Comparison of ENCODE assay signal across 22 cellular contexts in the genomic region with DNA sequence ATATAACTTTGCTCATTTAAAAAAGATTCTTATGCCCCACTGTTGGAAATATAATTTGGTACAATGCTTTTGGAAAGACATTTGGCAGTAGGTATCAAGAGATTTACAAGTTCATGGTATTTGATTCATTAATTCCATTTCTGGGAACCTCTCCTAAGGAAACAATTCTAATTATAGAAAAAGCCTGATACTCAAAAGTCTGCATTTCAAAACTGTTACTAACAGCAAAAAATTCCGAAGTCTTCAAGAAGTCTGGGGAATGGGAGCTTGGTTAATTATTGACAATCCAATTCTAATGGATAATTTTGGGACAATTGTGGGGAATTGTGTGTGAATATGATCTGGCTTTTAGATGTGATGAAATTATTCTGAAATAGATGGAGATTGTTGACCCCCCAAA. TPM values are rescaled to one million over a fixed set of nuclear protein-coding genes. Genes with fewer than 3 reads are reported as not detected.
DNase-seq lines count a peak whose midpoint lies in the region; ATAC-seq and TF ChIP-seq lines count a peak whose summit lies in the region.
"Had no signal": no experiment of that assay in that cellular context is flagged by ENCODE, and none has a peak within 500 bp of the region (broad histone marks: within the 10 kb centered on the region; RNA-seq: fewer than 3 reads in every experiment).

No MANE protein-coding gene starts in this region.

- peak overlapping the region; percentile 20 for H3K27ac ChIP-seq in left ventricle myocardium inferior (replicated peaks)
- H3K27ac ChIP-seq in uterus = peak overlapping the region; percentile 11 to 18
- H3K27ac ChIP-seq in substantia nigra (ENCODE audit: low read depth, low read length, poor library complexity, severe bottlenecking) = no peak overlapping the region
- H3K27ac ChIP-seq: 22Rv1, lower lobe of right lung, RWPE1, upper lobe of right lung had no signal

- no peak overlapping the region for H3K4me3 ChIP-seq in left ventricle myocardium inferior
- no peak overlapping the region for H3K4me3 ChIP-seq in cardiac fibroblast (replicated peaks in 1 of 2; ENCODE audit: low read depth in 2 of 2, low read length in 2 of 2)
- no peak overlapping the region for H3K4me3 ChIP-seq in uterus
- H3K4me3 ChIP-seq: lower lobe of right lung, upper lobe of right lung had no signal

- intact Hi-C loops in left ventricle myocardium inferior (cut with micrococcal nuclease) (no loop called here), left ventricle myocardium superior (cut with micrococcal nuclease) (no loop called here), uterus (cut with DNase I; ENCODE audit: low total_unique reads) (no loop called here)

- no peaks in the 10 kb centered on the region for H3K9me3 ChIP-seq in left ventricle myocardium inferior (replicated peaks)
- H3K9me3 ChIP-seq in uterus = no peaks in the 10 kb centered on the region
- H3K9me3 ChIP-seq: lower lobe of right lung, upper lobe of right lung had no signal

- H3K27me3 ChIP-seq in left ventricle myocardium inferior (ENCODE audit: low read depth) (no peaks in the 10 kb centered on the region), uterus (no peaks in the 10 kb centered on the region)
- H3K27me3 ChIP-seq: upper lobe of right lung had no signal

- no peak for TF ChIP-seq CTCF in left ventricle myocardium inferior (IDR thresholded peaks at IDR 0.05; ENCODE audit: borderline replicate concordance)
- TF ChIP-seq CTCF in cardiac fibroblast (IDR thresholded peaks at IDR 0.05; ENCODE audit: low read depth, low read length) = no peak
- no peak for TF ChIP-seq CTCF in uterus (IDR thresholded peaks at IDR 0.05)

- DNase-seq in left ventricle myocardium inferior (no peak), left ventricle myocardium superior (no peak), cardiac fibroblast (ENCODE audit: low read depth in 2 of 2) (peak; percentile 6 to 43), kidney glomerular epithelial cell (lab: John Stamatoyannopoulos, UW) (peak; percentile 84), uterus (no peak), substantia nigra (lab: John Stamatoyannopoulos, UW) (no peak), T-helper 1 cell (no peak)
- DNase-seq: activated CD4-positive, alpha-beta T cell treated with anti-CD3 and anti-CD28 coated beads, Interleukin-2, amount 10 ng/mL, durations not matched to agents 24 days and 14 days; activated naive CD4-positive, alpha-beta T cell treated with anti-CD3 and anti-CD28 coated beads, Interleukin-2, amount 10 ng/mL, durations not matched to agents 7 days and 5 days; effector CD4-positive, alpha-beta T cell; GDM1; GOT3; islet precursor cell; lower lobe of right lung; NCI-H1092; NCI-H187 treated with DMSO at 0.1 percent for 48 hours; stimulated activated CD8-positive, alpha-beta memory T cell treated with anti-CD3 and anti-CD28 coated beads, Interleukin-4, amount 100 ng/mL, for 48 hours; upper lobe of right lung had no signal

- TF ChIP-seq POLR2A in uterus (IDR thresholded peaks at IDR 0.05) = no peak

- peaks cover 65% of the 10 kb centered on the region for H3K4me1 ChIP-seq in left ventricle myocardium inferior
- peaks cover 0 to 7% of the 10 kb centered on the region in 2 donors for H3K4me1 ChIP-seq in uterus
- H3K4me1 ChIP-seq: lower lobe of right lung, upper lobe of right lung had no signal

- no peak for ATAC-seq in left ventricle myocardium superior
- ATAC-seq in HG03432 (IDR thresholded peaks at IDR 0.05; ENCODE audit: unreplicated experiment) = no peak
- ATAC-seq: lower lobe of right lung, sciatic nerve, upper lobe of right lung had no signal

- no peaks in the 10 kb centered on the region for H3K36me3 ChIP-seq in left ventricle myocardium inferior
- no peaks in the 10 kb centered on the region for H3K36me3 ChIP-seq in uterus
- H3K36me3 ChIP-seq: lower lobe of right lung, upper lobe of right lung had no signal

RNA-seq across cellular contexts. Expression of a gene that starts 59.6 kb away (rescaled TPM):
- total RNA-seq in left ventricle myocardium inferior (39.6 TPM), left ventricle myocardium superior (30.7 TPM), uterus (10 to 100 TPM; 54.8 to 96.2 (median 87.2) TPM)

Comparison
In these comparisons a context has a peak if more than half of its experiments do, and no peak if none do; other contexts are left out.
1. DNase-seq: peak in cardiac fibroblast (2 of 2) and kidney glomerular epithelial cell (single experiment); none in left ventricle myocardium inferior (single experiment), left ventricle myocardium superior (single experiment), uterus (0 of 2), substantia nigra (0 of 49) and T-helper 1 cell (0 of 5).